8 cellular contexts compared by ENCODE assay signal in genomic region chr1:230972855-230973271, GRCh38. TPM values are rescaled to one million over a fixed set of nuclear protein-coding genes. Genes with fewer than 3 reads are reported as not detected.
A peak's percentile ranks its signal among the peaks of the same experiment; 100 is the strongest.
DNase-seq lines count a peak whose midpoint lies in the region; ATAC-seq, FAIRE-seq and TF ChIP-seq lines count a peak whose summit lies in the region.

No MANE protein-coding gene starts in this region.

- POLR2A ChIA-PET in WTC11 (lab: Charles Lee) = no interaction called here

- H3K4me3 Mint-ChIP-seq in T-helper 2 cell treated with Interferon-gamma antibody and Interleukin-4, amounts not matched to agents 5 μg/mL and 100 μg/mL, for 36 hours = peak overlapping the region; percentile 84
- H3K4me3 Mint-ChIP-seq in chondrocyte (ENCODE audit: unreplicated experiment) = no peak overlapping the region
- peak overlapping the region; percentile 33 for H3K4me3 Mint-ChIP-seq in stimulated activated effector memory CD8-positive, alpha-beta T cell treated with anti-CD3 and anti-CD28 coated beads, Interleukin-12 subunit alpha, Interleukin-12 subunit beta, amount 100 ng/mL, for 72 hours
- no peak overlapping the region for H3K4me3 Mint-ChIP-seq in WTC11

- CTCF ChIA-PET in WTC11 (lab: Charles Lee) = no interaction called here

- H3K4me1 Mint-ChIP-seq in T-helper 2 cell treated with Interferon-gamma antibody and Interleukin-4, amounts not matched to agents 5 μg/mL and 100 μg/mL, for 36 hours (ENCODE audit: low read depth) = peaks cover 59% of the 10 kb centered on the region
- H3K4me1 Mint-ChIP-seq in chondrocyte (ENCODE audit: low read depth) = peaks cover 30% of the 10 kb centered on the region
- peaks cover 70% of the 10 kb centered on the region for H3K4me1 Mint-ChIP-seq in stimulated activated effector memory CD8-positive, alpha-beta T cell treated with anti-CD3 and anti-CD28 coated beads, Interleukin-12 subunit alpha, Interleukin-12 subunit beta, amount 100 ng/mL, for 72 hours
- peaks cover 5% of the 10 kb centered on the region for H3K4me1 Mint-ChIP-seq in WTC11

- DNase-seq in GM19239 (ENCODE audit: insufficient read length, low spot score) (no peak), chondrocyte (ENCODE audit: low spot score) (no peak), NCI-H128 (lab: John Stamatoyannopoulos, UW; ENCODE audit: unreplicated experiment) (no peak), WTC11 (ENCODE audit: low spot score) (no peak), NCI-H774 (lab: John Stamatoyannopoulos, UW) (no peak)
- DNase-seq in T-helper 2 cell treated with Interferon-gamma antibody and Interleukin-4, amounts not matched to agents 5 μg/mL and 100 μg/mL, for 36 hours (ENCODE audit: low spot score) = peak; percentile 76
- DNase-seq in stimulated activated effector memory CD8-positive, alpha-beta T cell treated with anti-CD3 and anti-CD28 coated beads, Interleukin-12 subunit alpha, Interleukin-12 subunit beta, amount 100 ng/mL, for 72 hours (ENCODE audit: low spot score in 2 of 2) = peak; percentile 21 to 70

- TF ChIP-seq CTCF in chondrocyte (IDR thresholded peaks at IDR 0.05) = no peak
- TF ChIP-seq CTCF in WTC11 (IDR thresholded peaks at IDR 0.05) = no peak

- no peaks in the 10 kb centered on the region for H3K27me3 Mint-ChIP-seq in T-helper 2 cell treated with Interferon-gamma antibody and Interleukin-4, amounts not matched to agents 5 μg/mL and 100 μg/mL, for 36 hours (ENCODE audit: low read depth)
- H3K27me3 Mint-ChIP-seq in chondrocyte (ENCODE audit: low read depth) (no peaks in the 10 kb centered on the region), WTC11 (ENCODE audit: low read depth) (peaks cover 53% of the 10 kb centered on the region)

- H3K9me3 Mint-ChIP-seq in T-helper 2 cell treated with Interferon-gamma antibody and Interleukin-4, amounts not matched to agents 5 μg/mL and 100 μg/mL, for 36 hours = no peaks in the 10 kb centered on the region
- H3K9me3 Mint-ChIP-seq in chondrocyte (ENCODE audit: low read depth) (no peaks in the 10 kb centered on the region), WTC11 (no peaks in the 10 kb centered on the region)
- no peaks in the 10 kb centered on the region for H3K9me3 Mint-ChIP-seq in stimulated activated effector memory CD8-positive, alpha-beta T cell treated with anti-CD3 and anti-CD28 coated beads, Interleukin-12 subunit alpha, Interleukin-12 subunit beta, amount 100 ng/mL, for 72 hours

- FAIRE-seq in GM19239 (lab: Jason Lieb, UNC) = peak; percentile 59

- peak overlapping the region; percentile 93 for H3K27ac Mint-ChIP-seq in T-helper 2 cell treated with Interferon-gamma antibody and Interleukin-4, amounts not matched to agents 5 μg/mL and 100 μg/mL, for 36 hours
- H3K27ac Mint-ChIP-seq in chondrocyte (ENCODE audit: unreplicated experiment) = peak overlapping the region; percentile 2
- peak overlapping the region; percentile 82 for H3K27ac Mint-ChIP-seq in stimulated activated effector memory CD8-positive, alpha-beta T cell treated with anti-CD3 and anti-CD28 coated beads, Interleukin-12 subunit alpha, Interleukin-12 subunit beta, amount 100 ng/mL, for 72 hours
- no peak overlapping the region for H3K27ac Mint-ChIP-seq in WTC11

- H3K36me3 Mint-ChIP-seq in T-helper 2 cell treated with Interferon-gamma antibody and Interleukin-4, amounts not matched to agents 5 μg/mL and 100 μg/mL, for 36 hours (ENCODE audit: low read depth) = peaks cover 42% of the 10 kb centered on the region
- H3K36me3 Mint-ChIP-seq in chondrocyte (ENCODE audit: low read depth) (peaks cover 4% of the 10 kb centered on the region), WTC11 (no peaks in the 10 kb centered on the region)
- peaks cover 14% of the 10 kb centered on the region for H3K36me3 Mint-ChIP-seq in stimulated activated effector memory CD8-positive, alpha-beta T cell treated with anti-CD3 and anti-CD28 coated beads, Interleukin-12 subunit alpha, Interleukin-12 subunit beta, amount 100 ng/mL, for 72 hours

- ATAC-seq in HG03139 (IDR thresholded peaks at IDR 0.05; ENCODE audit: unreplicated experiment) (peak; percentile 79), WTC11 (no peak)
- peak; percentile 92 for ATAC-seq in stimulated activated effector memory CD8-positive, alpha-beta T cell treated with anti-CD3 and anti-CD28 coated beads, Interleukin-12 subunit alpha, Interleukin-12 subunit beta, amount 100 ng/mL, for 72 hours

TF ChIP-seq in WTC11, 78 proteins besides CTCF, POLR2A, EP300 and RAD21 (continues in another document):
- no peak for TF ChIP-seq ZMAT4 (CRISPR knock-in tag; IDR thresholded peaks at IDR 0.05)
- no peak for TF ChIP-seq E2F4 (CRISPR knock-in tag; IDR thresholded peaks at IDR 0.05; ENCODE audit: borderline replicate concordance, low read depth)
- TF ChIP-seq ZNF671 (CRISPR knock-in tag; IDR thresholded peaks at IDR 0.05) = no peak
- TF ChIP-seq CDX4 (CRISPR knock-in tag; IDR thresholded peaks at IDR 0.05; ENCODE audit: borderline replicate concordance) = no peak
- TF ChIP-seq ZNF425 (CRISPR knock-in tag; conservative IDR thresholded peaks at IDR 0.05) = no peak
- no peak for TF ChIP-seq FOXK1 (CRISPR knock-in tag; IDR thresholded peaks at IDR 0.05)
- TF ChIP-seq RELA (CRISPR knock-in tag; IDR thresholded peaks at IDR 0.05; ENCODE audit: borderline replicate concordance) = no peak
- no peak for TF ChIP-seq JUN (CRISPR knock-in tag; IDR thresholded peaks at IDR 0.05)
- TF ChIP-seq ERG (CRISPR knock-in tag; IDR thresholded peaks at IDR 0.05) = no peak
- TF ChIP-seq TCF7 (CRISPR knock-in tag; IDR thresholded peaks at IDR 0.05; ENCODE audit: low read depth) = no peak
- no peak for TF ChIP-seq NFE2L1 (CRISPR knock-in tag; IDR thresholded peaks at IDR 0.05)
- no peak for TF ChIP-seq ZNF263 (CRISPR knock-in tag; IDR thresholded peaks at IDR 0.05; ENCODE audit: low read depth)
- TF ChIP-seq IRF1 (CRISPR knock-in tag; IDR thresholded peaks at IDR 0.05) = no peak
- TF ChIP-seq ETV6 (CRISPR knock-in tag; IDR thresholded peaks at IDR 0.05) = no peak

RNA-seq across cellular contexts. Expression of gene TTC13, which starts 5.8 kb away (rescaled TPM):
- total RNA-seq in chondrocyte (24.9 to 36.5 TPM (median 27.1 TPM) in 3 replicates), WTC11 (2021) (4.4 to 7.0 TPM (median 6.2 TPM) in 3 replicates)

RNA-seq across cellular contexts. Expression of gene ARV1, which starts 6.0 kb away (rescaled TPM):
- total RNA-seq in chondrocyte (14.0 to 20.4 TPM (median 15.5 TPM) in 3 replicates), WTC11 (2021) (9.1 to 9.7 TPM (median 9.5 TPM) in 3 replicates)

Comparison
In these comparisons a context has a peak if more than half of its experiments do, and no peak if none do; other contexts are left out.
1. DNase-seq: peak in T-helper 2 cell treated with Interferon-gamma antibody and Interleukin-4, amounts not matched to agents 5 μg/mL and 100 μg/mL, for 36 hours (single experiment) and stimulated activated effector memory CD8-positive, alpha-beta T cell treated with anti-CD3 and anti-CD28 coated beads, Interleukin-12 subunit alpha, Interleukin-12 subunit beta, amount 100 ng/mL, for 72 hours (2 of 2); none in GM19239 (single experiment), chondrocyte (single experiment), NCI-H128 (single experiment), WTC11 (single experiment) and NCI-H774 (single experiment).
2. H3K4me3 Mint-ChIP-seq: peak in T-helper 2 cell treated with Interferon-gamma antibody and Interleukin-4, amounts not matched to agents 5 μg/mL and 100 μg/mL, for 36 hours (single experiment) and stimulated activated effector memory CD8-positive, alpha-beta T cell treated with anti-CD3 and anti-CD28 coated beads, Interleukin-12 subunit alpha, Interleukin-12 subunit beta, amount 100 ng/mL, for 72 hours (single experiment); none in chondrocyte (single experiment) and WTC11 (single experiment).